Comparison of ENCODE assay signal across 1 cellular context in genomic region chr5:81417052-81417451, GRCh38.
TF ChIP-seq lines count a peak whose summit lies in the region.

No MANE protein-coding gene starts in this region.

TF ChIP-seq in IMR-90, 13 proteins besides CTCF, POLR2A, EP300 and RAD21 (continued from another document):
- no peak for TF ChIP-seq SMC3 (IDR thresholded peaks at IDR 0.05; ENCODE audit: low read depth, low read length)
